1 cellular context compared by ENCODE assay signal in the genomic region with DNA sequence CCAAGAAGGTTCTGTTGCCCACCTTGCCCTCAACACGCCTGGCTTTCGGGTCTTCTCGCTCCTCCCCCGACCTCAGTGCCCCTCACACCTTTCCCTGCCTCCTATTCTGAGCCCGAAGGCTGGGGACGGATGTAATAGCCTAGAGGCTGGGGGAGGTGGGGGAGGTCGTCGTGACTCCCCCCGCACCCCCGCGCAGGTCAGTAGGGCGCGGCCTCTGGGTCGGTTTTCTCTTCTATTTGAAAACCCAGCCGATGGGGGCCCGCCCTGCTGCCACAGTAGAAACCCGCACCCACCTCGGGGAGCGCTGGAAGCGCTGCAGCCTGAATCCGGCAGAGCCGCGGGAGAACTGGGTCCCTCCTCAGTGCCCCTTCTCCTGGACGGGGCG.
TF ChIP-seq lines count a peak whose summit lies in the region.

No MANE protein-coding gene starts in this region.

TF ChIP-seq in H1, 55 proteins besides CTCF, POLR2A, EP300 and RAD21:
- TF ChIP-seq CREB1 (IDR thresholded peaks at IDR 0.05) (no peak), SUZ12 (IDR thresholded peaks at IDR 0.05; ENCODE audit: low read length) (no peak), ASH2L (IDR thresholded peaks at IDR 0.05; ENCODE audit: low read length) (peak; percentile 59), CHD2 (IDR thresholded peaks at IDR 0.05; ENCODE audit: low read length) (no peak), SP4 (IDR thresholded peaks at IDR 0.05; ENCODE audit: low read length) (no peak), HDAC2 (IDR thresholded peaks at IDR 0.05; ENCODE audit: borderline replicate concordance in 1 of 2, low read depth in 2 of 2, low read length in 2 of 2) (0 out of 4 replicates have a peak, but pooled peaks of 1 of the 2 experiments have one; percentile 29), RFX5 (IDR thresholded peaks at IDR 0.05; ENCODE audit: borderline replicate concordance, low read depth, low read length) (no peak), CTBP2 (IDR thresholded peaks at IDR 0.05; ENCODE audit: borderline replicate concordance, insufficient read depth, insufficient read length, low read length) (no peak)
- TF ChIP-seq, protein P1, sequence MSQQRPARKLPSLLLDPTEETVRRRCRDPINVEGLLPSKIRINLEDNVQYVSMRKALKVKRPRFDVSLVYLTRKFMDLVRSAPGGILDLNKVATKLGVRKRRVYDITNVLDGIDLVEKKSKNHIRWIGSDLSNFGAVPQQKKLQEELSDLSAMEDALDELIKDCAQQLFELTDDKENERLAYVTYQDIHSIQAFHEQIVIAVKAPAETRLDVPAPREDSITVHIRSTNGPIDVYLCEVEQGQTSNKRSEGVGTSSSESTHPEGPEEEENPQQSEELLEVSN (IDR thresholded peaks at IDR 0.05), result no peak
